14 cellular contexts compared by ENCODE assay signal in the genomic region with DNA sequence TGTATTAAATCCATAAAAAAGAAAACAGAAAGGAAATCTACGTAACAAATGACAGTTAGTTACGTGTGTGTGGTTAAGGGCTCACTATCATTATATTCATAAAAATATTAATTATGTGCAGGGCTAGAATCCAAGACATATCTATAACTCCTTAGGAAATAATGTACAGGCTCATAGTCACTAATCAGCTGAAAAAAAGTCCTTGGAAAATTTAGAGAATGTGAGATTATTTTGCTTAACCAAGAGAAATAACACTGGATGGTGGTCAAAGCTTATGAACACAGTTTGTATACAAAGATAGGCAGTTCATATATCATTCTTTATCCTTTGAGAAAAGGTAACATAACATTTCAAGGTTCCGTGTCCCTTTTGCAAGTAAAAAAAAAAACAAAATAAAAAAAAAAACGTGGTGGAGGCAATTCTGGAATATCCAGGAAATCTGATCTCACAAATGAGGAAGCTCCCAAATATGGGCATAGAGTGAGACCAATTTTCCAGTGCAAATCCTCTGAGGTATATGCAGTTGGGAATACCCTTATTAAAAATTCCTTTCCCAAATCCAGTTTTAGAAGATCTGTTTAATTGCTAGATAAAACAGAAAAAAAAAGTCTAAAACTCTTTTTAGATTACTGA. TPM values are rescaled to one million over a fixed set of nuclear protein-coding genes. Genes with fewer than 3 reads are reported as not detected.
A peak's percentile ranks its signal among the peaks of the same experiment; 100 is the strongest.
DNase-seq lines count a peak whose midpoint lies in the region; ATAC-seq and TF ChIP-seq lines count a peak whose summit lies in the region.
"Had no signal": no experiment of that assay in that cellular context is flagged by ENCODE, and none has a peak within 500 bp of the region (broad histone marks: within the 10 kb centered on the region; RNA-seq: fewer than 3 reads in every experiment).

No MANE protein-coding gene starts in this region.

- H3K79me2 ChIP-seq in GM23248 (ENCODE audit: insufficient read depth) (no peaks in the 10 kb centered on the region), OCI-LY3 (ENCODE audit: low read length) (no peaks in the 10 kb centered on the region)

- H4K20me1 ChIP-seq in GM23248 (ENCODE audit: insufficient read depth), result no peaks in the 10 kb centered on the region
- H4K20me1 ChIP-seq in OCI-LY3 (ENCODE audit: insufficient read depth, low read length), result no peaks in the 10 kb centered on the region
- H4K20me1 ChIP-seq: BLaER1 had no signal

- H3K9me2 ChIP-seq in GM23248 (ENCODE audit: insufficient read depth), result no peaks in the 10 kb centered on the region

- H3K27me3 Mint-ChIP-seq in osteocyte (ENCODE audit: unreplicated experiment), result no peaks in the 10 kb centered on the region
- no peaks in the 10 kb centered on the region for H3K27me3 Mint-ChIP-seq in naive thymus-derived CD8-positive, alpha-beta T cell
- H3K27me3 Mint-ChIP-seq: activated CD4-positive, alpha-beta memory T cell treated with anti-CD3 and anti-CD28 coated beads, Interleukin-2, amount 10 ng/mL, durations not matched to agents 7 days and 5 days had no signal

- no peaks in the 10 kb centered on the region for H3K27me3 ChIP-seq in GM23248 (replicated peaks; ENCODE audit: insufficient read depth)
- H3K27me3 ChIP-seq in OCI-LY3 (ENCODE audit: low read depth, low read length), result no peaks in the 10 kb centered on the region
- H3K27me3 ChIP-seq: BLaER1, testis had no signal

- H3K9me3 Mint-ChIP-seq in osteocyte (ENCODE audit: unreplicated experiment), result no peaks in the 10 kb centered on the region
- H3K9me3 Mint-ChIP-seq in naive thymus-derived CD8-positive, alpha-beta T cell, result no peaks in the 10 kb centered on the region
- H3K9me3 Mint-ChIP-seq: activated CD4-positive, alpha-beta memory T cell treated with anti-CD3 and anti-CD28 coated beads, Interleukin-2, amount 10 ng/mL, durations not matched to agents 7 days and 5 days had no signal

- no peak for TF ChIP-seq CTCF in OCI-LY3 (IDR thresholded peaks at IDR 0.05; ENCODE audit: low read depth, low read length)
- TF ChIP-seq CTCF in epithelial cell of esophagus (IDR thresholded peaks at IDR 0.05; ENCODE audit: insufficient read depth, low read depth, low read length, missing control alignments), result no peak
- no peak for TF ChIP-seq CTCF in osteocyte (IDR thresholded peaks at IDR 0.05)

- POLR2A ChIA-PET in naive thymus-derived CD8-positive, alpha-beta T cell (lab: Charles Lee), result interaction anchor here (0.7 kb wide), 3 partner anchors 22 to 121 kb away, joined by 3 to 5 read pairs (median 4); no protein-coding TSS in a partner anchor

- H3K4me3 ChIP-seq in GM23248 (no peak overlapping the region), OCI-LY3 (ENCODE audit: low read length) (0 out of 2 replicates have a peak overlapping the region, but pooled peaks have one; percentile 5), epithelial cell of esophagus (ENCODE audit: low read length) (no peak overlapping the region)
- H3K4me3 ChIP-seq: BLaER1, prostate gland, testis had no signal

- 57 to 59% methylated on average over 4 of the region's 4 CpGs for WGBS in GM23248 (ENCODE audit: low coverage in 1 of 2, low lambda C conversion rate in 2 of 2, missing lambda C conversion rate in 2 of 2), 2 experiments

- no peak for ATAC-seq in naive thymus-derived CD8-positive, alpha-beta T cell

- in situ Hi-C loops in GM23248 (cut with MboI), result no loop called here

- no peaks in the 10 kb centered on the region for H3K9me3 ChIP-seq in GM23248 (ENCODE audit: low read depth)
- H3K9me3 ChIP-seq in OCI-LY3 (ENCODE audit: insufficient read depth, low read length), result 0 out of 2 replicates have a peak, but pooled peaks cover 7% of the 10 kb centered on the region
- H3K9me3 ChIP-seq: prostate gland, testis had no signal

- peaks cover 29% of the 10 kb centered on the region for H3K4me1 ChIP-seq in GM23248 (ENCODE audit: insufficient read depth)
- peaks cover 62% of the 10 kb centered on the region for H3K4me1 ChIP-seq in OCI-LY3 (ENCODE audit: low read length)
- H3K4me1 ChIP-seq: prostate gland, testis had no signal

- no peak overlapping the region for H2AFZ ChIP-seq in GM23248
- 0 out of 2 replicates have a peak overlapping the region, but pooled peaks have one; percentile 8 for H2AFZ ChIP-seq in OCI-LY3 (ENCODE audit: low read depth, low read length)

- H3F3A ChIP-seq in GM23248 (ENCODE audit: insufficient read depth), result peaks cover 15% of the 10 kb centered on the region; the same call in 1 of the 2 replicates

- H3K4me2 ChIP-seq in GM23248 (ENCODE audit: unreplicated experiment), result peak overlapping the region; percentile 8
- H3K4me2 ChIP-seq in OCI-LY3 (ENCODE audit: low read length), result peak overlapping the region; percentile 48

- intact Hi-C loops in head of caudate nucleus (cut with DNase I), result no loop called here

- H3K27ac ChIP-seq in GM23248, result no peak overlapping the region
- H3K27ac ChIP-seq in OCI-LY3 (ENCODE audit: low read length), result peak overlapping the region; percentile 7; the same call in 1 of the 2 replicates
- H3K27ac ChIP-seq: BLaER1, prostate gland, testis had no signal

- H3K4me3 Mint-ChIP-seq in osteocyte (ENCODE audit: unreplicated experiment), result peak overlapping the region; percentile 63
- H3K4me3 Mint-ChIP-seq in naive thymus-derived CD8-positive, alpha-beta T cell, result no peak overlapping the region
- H3K4me3 Mint-ChIP-seq: activated CD4-positive, alpha-beta memory T cell treated with anti-CD3 and anti-CD28 coated beads, Interleukin-2, amount 10 ng/mL, durations not matched to agents 7 days and 5 days had no signal

- no peak overlapping the region for H3K9ac ChIP-seq in GM23248
- H3K9ac ChIP-seq in OCI-LY3 (ENCODE audit: low read length), result 0 out of 2 replicates have a peak overlapping the region, but pooled peaks have one; percentile 5
- H3K9ac ChIP-seq: BLaER1 had no signal

- H3K36me3 ChIP-seq in GM23248 (ENCODE audit: low read depth) (no peaks in the 10 kb centered on the region), OCI-LY3 (replicated peaks; ENCODE audit: low read depth, low read length) (peaks cover 5% of the 10 kb centered on the region)
- H3K36me3 ChIP-seq: prostate gland had no signal

- no peak for DNase-seq in GM23248
- DNase-seq in epithelial cell of esophagus (ENCODE audit: low read depth), result peak; percentile 27
- no peak for DNase-seq in osteocyte (ENCODE audit: extremely low spot score, unreplicated experiment)
- no peak for DNase-seq in anterior cingulate cortex (lab: John Stamatoyannopoulos, UW)
- no peak for DNase-seq in naive thymus-derived CD8-positive, alpha-beta T cell
- no peak for DNase-seq in head of caudate nucleus
- DNase-seq: activated CD4-positive, alpha-beta memory T cell treated with anti-CD3 and anti-CD28 coated beads, Interleukin-2, amount 10 ng/mL, durations not matched to agents 7 days and 5 days; activated effector memory CD4-positive, alpha-beta T cell treated with anti-CD3 and anti-CD28 coated beads, Interleukin-2, amount 50 U/mL, for 16 hours; glutamatergic neuron; kidney; testis had no signal

- H3K27ac Mint-ChIP-seq in osteocyte (ENCODE audit: unreplicated experiment), result peak overlapping the region; percentile 92
- H3K27ac Mint-ChIP-seq in naive thymus-derived CD8-positive, alpha-beta T cell, result peak overlapping the region in 2 of 10 donors; percentile 33 to 37
- H3K27ac Mint-ChIP-seq: activated CD4-positive, alpha-beta memory T cell treated with anti-CD3 and anti-CD28 coated beads, Interleukin-2, amount 10 ng/mL, durations not matched to agents 7 days and 5 days had no signal

- peaks cover 29% of the 10 kb centered on the region for H3K4me1 Mint-ChIP-seq in osteocyte (ENCODE audit: unreplicated experiment)
- H3K4me1 Mint-ChIP-seq in naive thymus-derived CD8-positive, alpha-beta T cell, result peaks cover 0 to 2% (median 0%) of the 10 kb centered on the region in 4 donors

- H3K36me3 Mint-ChIP-seq in osteocyte (ENCODE audit: unreplicated experiment), result no peaks in the 10 kb centered on the region
- no peaks in the 10 kb centered on the region for H3K36me3 Mint-ChIP-seq in naive thymus-derived CD8-positive, alpha-beta T cell

RNA-seq across cellular contexts. Expression of gene TNFAIP3, which starts 17.9 kb away (rescaled TPM):
- total RNA-seq in GM23248 (2014; rRNA removed; shearing (Covaris generic)), result 2.1 and 2.7 TPM in 2 replicates
- 6.3 and 7.4 TPM in 2 replicates for polyA plus RNA-seq in GM23248 (2016; fragmentation: Nextera tagmentation; extraction: Ambion mirVana)
- total RNA-seq in osteocyte, result 12.0 and 17.4 TPM in 2 replicates
- 100 to 1,000 TPM; 108 to 114 TPM for total RNA-seq in naive thymus-derived CD8-positive, alpha-beta T cell
- 100 to 1,000 TPM in 1 of 3 donors, 10 to 100 TPM in 2; 61.5 to 139 (median 84.3) TPM for polyA plus RNA-seq in naive thymus-derived CD8-positive, alpha-beta T cell
